1 cellular context compared by ENCODE assay signal in the genomic region with DNA sequence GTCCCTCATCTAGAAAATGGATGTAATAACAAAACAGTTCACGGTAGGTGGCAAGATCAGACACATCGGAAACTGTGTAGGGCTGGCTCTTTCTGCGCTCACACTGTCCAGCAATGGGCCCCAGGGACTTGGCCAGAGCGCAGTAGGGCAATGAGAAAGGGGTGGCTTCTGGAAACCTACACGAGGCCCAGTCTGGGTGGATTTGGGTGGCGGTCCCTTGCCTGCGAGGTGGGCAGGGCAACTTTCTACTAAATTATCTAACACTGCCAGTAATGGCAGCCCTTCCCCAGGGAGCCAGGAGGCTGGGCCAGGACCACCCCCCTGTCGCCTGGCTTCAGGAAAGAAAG.
TF ChIP-seq lines count a peak whose summit lies in the region.

No MANE protein-coding gene starts in this region.

TF ChIP-seq in H1, 55 proteins besides CTCF, POLR2A, EP300 and RAD21:
- TF ChIP-seq FOSL1 (IDR thresholded peaks at IDR 0.05; ENCODE audit: insufficient read depth, low read depth, low read length): no peak
